1 cellular context compared by ENCODE assay signal in genomic region chr17:75046583-75047289, GRCh38.
TF ChIP-seq lines count a peak whose summit lies in the region.

TSS of gene ATP5PD (minus strand) at chr17:75046969. CDS start at chr17:75042650, 4,319 bp downstream.
TSS of gene KCTD2 (plus strand) at chr17:75047225. CDS start at chr17:75047251, 26 bp downstream.

TF ChIP-seq in HepG2, 621 proteins besides CTCF, POLR2A, EP300 and RAD21 (continued from another document and continues in another):
- TF ChIP-seq ZNF18 (CRISPR knock-in tag; IDR thresholded peaks at IDR 0.05; ENCODE audit: insufficient replicate concordance), result peak; percentile 89
- TF ChIP-seq PRDM4 (CRISPR knock-in tag; IDR thresholded peaks at IDR 0.05; ENCODE audit: borderline replicate concordance), result peak; percentile 32; the same call in 1 of the 2 replicates
- peak; percentile 72 for TF ChIP-seq FOXK2 (IDR thresholded peaks at IDR 0.05)
- TF ChIP-seq ZFP36 (IDR thresholded peaks at IDR 0.05; ENCODE audit: borderline replicate concordance, low read depth, low read length, partially characterized antibody), result no peak
- peak; percentile 17; the same call in 1 of the 2 replicates for TF ChIP-seq ZNF224 (CRISPR knock-in tag; IDR thresholded peaks at IDR 0.05)
- peak; percentile 97 for TF ChIP-seq LBX2 (CRISPR knock-in tag; IDR thresholded peaks at IDR 0.05; ENCODE audit: borderline replicate concordance)
- peak; percentile 99 for TF ChIP-seq PATZ1 (CRISPR knock-in tag; IDR thresholded peaks at IDR 0.05)
- no peak for TF ChIP-seq MTA3 (CRISPR knock-in tag; IDR thresholded peaks at IDR 0.05)
- peak; percentile 81; the same call in 1 of the 2 replicates for TF ChIP-seq NR1H2 (CRISPR knock-in tag; IDR thresholded peaks at IDR 0.05; ENCODE audit: borderline replicate concordance, low read depth)
- peak; percentile 63 for TF ChIP-seq CHD2 (IDR thresholded peaks at IDR 0.05; ENCODE audit: low read depth, low read length)
- TF ChIP-seq ZMYM3 (CRISPR knock-in tag; IDR thresholded peaks at IDR 0.05), result no peak; the same call in none of the 2 replicates
- TF ChIP-seq SMAD3 (CRISPR knock-in tag; IDR thresholded peaks at IDR 0.05), result peak; percentile 68; the same call in 1 of the 2 replicates
- TF ChIP-seq MLLT10 (CRISPR knock-in tag; IDR thresholded peaks at IDR 0.05), result no peak
- TF ChIP-seq HNF4G (IDR thresholded peaks at IDR 0.05; ENCODE audit: borderline replicate concordance, low read depth, low read length), result no peak
- TF ChIP-seq HNF4G (CRISPR knock-in tag; IDR thresholded peaks at IDR 0.05; ENCODE audit: borderline replicate concordance, low read depth), result peak; percentile 21
- no peak for TF ChIP-seq CBX2 (IDR thresholded peaks at IDR 0.05; ENCODE audit: low read depth, low read length)
- TF ChIP-seq CBX2 (CRISPR knock-in tag; IDR thresholded peaks at IDR 0.05; ENCODE audit: low read depth), result no peak; the same call in 1 of the 2 replicates
- TF ChIP-seq BHLHE40 (IDR thresholded peaks at IDR 0.05; ENCODE audit: low read length), result peak; percentile 96
- no peak for TF ChIP-seq ZNF101 (CRISPR knock-in tag; IDR thresholded peaks at IDR 0.05; ENCODE audit: borderline replicate concordance, low read depth)
- no peak for TF ChIP-seq TRAFD1 (CRISPR knock-in tag; IDR thresholded peaks at IDR 0.05; ENCODE audit: borderline replicate concordance)
- no peak for TF ChIP-seq TERF1 (CRISPR knock-in tag; IDR thresholded peaks at IDR 0.05)
- TF ChIP-seq MXD1 (CRISPR knock-in tag; IDR thresholded peaks at IDR 0.05), result peak; percentile 86
- TF ChIP-seq ZNF276 (CRISPR knock-in tag; IDR thresholded peaks at IDR 0.05; ENCODE audit: low read depth), result peak; percentile 79
- no peak; the same call in none of the 2 replicates for TF ChIP-seq AHDC1 (CRISPR knock-in tag; IDR thresholded peaks at IDR 0.05; ENCODE audit: borderline replicate concordance)
- no peak for TF ChIP-seq SMAD9 (CRISPR knock-in tag; IDR thresholded peaks at IDR 0.05)
- TF ChIP-seq ZNF572 (CRISPR knock-in tag; IDR thresholded peaks at IDR 0.05), result peak; percentile 95
- 0 out of 2 replicates have a peak, but pooled peaks have one; percentile 82 for TF ChIP-seq ZNF800 (CRISPR knock-in tag; IDR thresholded peaks at IDR 0.05)
- no peak for TF ChIP-seq GZF1 (CRISPR knock-in tag; IDR thresholded peaks at IDR 0.05)
- TF ChIP-seq ZMYM2 (CRISPR knock-in tag; IDR thresholded peaks at IDR 0.05), result 0 out of 2 replicates have a peak, but pooled peaks have one; percentile 14
- TF ChIP-seq SNRNP70 (IDR thresholded peaks at IDR 0.05; ENCODE audit: low read depth, low read length), result no peak
- TF ChIP-seq ZHX1 (CRISPR knock-in tag; IDR thresholded peaks at IDR 0.05; ENCODE audit: low read depth), result no peak; the same call in 1 of the 2 replicates
- no peak for TF ChIP-seq FLYWCH1 (CRISPR knock-in tag; IDR thresholded peaks at IDR 0.05)
